15 cellular contexts compared by ENCODE assay signal in genomic region chr14:21988413-21988812, GRCh38.
"Had no signal": no experiment of that assay in that cellular context is flagged by ENCODE, and none has a peak within 500 bp of the region (broad histone marks: within the 10 kb centered on the region; RNA-seq: fewer than 3 reads in every experiment).

No MANE protein-coding gene starts in this region.

- H3K4me1 Mint-ChIP-seq: nephron progenitor cell had no signal

- H3K27ac ChIP-seq: body of pancreas, heart right ventricle, left lung, SK-N-MC, testis, upper lobe of right lung had no signal

- H3K9me3 ChIP-seq: body of pancreas, heart right ventricle, left lung, mucosa of descending colon, testis, upper lobe of right lung had no signal

- H3K36me3 ChIP-seq: heart right ventricle, left lung, upper lobe of right lung had no signal

- H3K4me3 Mint-ChIP-seq: nephron progenitor cell had no signal

- DNase-seq: activated CD4-positive, CD25-positive, alpha-beta regulatory T cell treated with anti-CD3 and anti-CD28 coated beads, Interleukin-2, amount 50 U/mL, for 72 hours; activated effector memory CD4-positive, alpha-beta T cell treated with Interleukin-2 at 50 U/mL for 16 hours; amniotic stem cell; effector memory CD4-positive, alpha-beta T cell; heart right ventricle; left lung; mucosa of descending colon; stimulated activated CD4-positive, alpha-beta T cell treated with anti-CD3 and anti-CD28 coated beads, Interleukin-2, amount 100 ng/mL, for 24 hours; stimulated activated naive CD4-positive, alpha-beta T cell treated with Interleukin-2 at 50 U/mL for 16 hours; testis; upper lobe of right lung had no signal

- H3K4me3 ChIP-seq: body of pancreas, heart right ventricle, left lung, mucosa of descending colon, SK-N-MC, testis, upper lobe of right lung had no signal

- ATAC-seq: body of pancreas, heart right ventricle, mucosa of descending colon, Right ventricle myocardium inferior had no signal

- H3K27me3 ChIP-seq: body of pancreas, left lung, testis had no signal

- H3K9me3 Mint-ChIP-seq: nephron progenitor cell had no signal

- H3K27ac Mint-ChIP-seq: nephron progenitor cell had no signal

- H3K4me1 ChIP-seq: body of pancreas, heart right ventricle, left lung, testis, upper lobe of right lung had no signal
